In the genomic region with DNA sequence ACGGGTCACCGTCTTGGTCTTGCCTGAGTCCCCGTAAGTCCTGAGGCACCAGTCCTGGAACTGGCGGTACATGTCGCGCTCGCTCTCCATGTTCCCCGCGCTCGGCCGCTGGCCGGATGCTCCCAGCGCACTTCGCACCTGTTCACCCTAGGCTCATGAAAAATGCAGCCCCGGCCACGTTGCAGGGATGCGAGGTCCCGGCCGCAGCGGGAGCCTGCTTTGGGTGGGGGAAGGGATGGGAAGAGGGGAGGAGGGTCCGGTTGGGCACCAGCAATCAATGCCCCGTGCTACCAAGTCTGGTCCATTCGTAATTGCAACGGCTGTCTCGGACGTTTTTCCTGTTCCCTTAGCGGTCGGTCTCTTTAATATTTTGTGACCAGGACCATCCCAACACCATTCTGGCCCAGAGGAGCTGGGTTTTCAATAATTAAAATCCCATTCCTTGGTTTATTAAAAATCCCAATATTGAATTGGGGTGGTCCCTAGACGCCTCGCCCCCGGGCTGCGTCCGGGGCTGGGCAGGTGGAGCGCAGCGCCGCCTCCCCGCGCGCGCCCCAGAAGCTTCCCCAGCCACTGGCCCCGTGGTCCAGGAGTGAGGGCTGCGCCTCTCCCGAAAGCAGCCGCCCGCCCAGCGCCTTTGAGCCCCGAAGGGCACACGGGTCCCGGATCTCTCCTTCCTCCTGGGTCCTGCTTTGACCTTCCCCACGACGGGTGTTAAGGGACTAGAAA, we compare ENCODE assay signal across 9 cellular contexts. TPM values are rescaled to one million over a fixed set of nuclear protein-coding genes. Genes with fewer than 3 reads are reported as not detected.
A peak's percentile ranks its signal among the peaks of the same experiment; 100 is the strongest.
DNase-seq lines count a peak whose midpoint lies in the region; ATAC-seq and TF ChIP-seq lines count a peak whose summit lies in the region.
"Had no signal": no experiment of that assay in that cellular context is flagged by ENCODE, and none has a peak within 500 bp of the region (broad histone marks: within the 10 kb centered on the region; RNA-seq: fewer than 3 reads in every experiment).

No MANE protein-coding gene starts in this region.

- POLR2A ChIA-PET in WTC11 (lab: Charles Lee) = no interaction called here

- peak overlapping the region; percentile 44 for H3K4me3 ChIP-seq in kidney epithelial cell (ENCODE audit: low read depth, low read length)
- H3K4me3 ChIP-seq in tibial nerve = peak overlapping the region; percentile 18 to 48 (median 43)
- H3K4me3 ChIP-seq: BLaER1 had no signal

- peak overlapping the region; percentile 82 for H3K4me3 Mint-ChIP-seq in WTC11

- H3K36me3 Mint-ChIP-seq in WTC11 = no peaks in the 10 kb centered on the region

- H3K27ac Mint-ChIP-seq in WTC11 = no peak overlapping the region

- 1 to 4% methylated on average over 51 of the region's 51 CpGs for WGBS in tibial nerve, 2 donors

- peak; percentile 19 for ATAC-seq in WTC11

- H3K4me1 ChIP-seq in tibial nerve = peaks cover 0 to 37% (median 17%) of the 10 kb centered on the region in 4 donors
- H3K4me1 ChIP-seq: BLaER1 had no signal

- no peak for TF ChIP-seq POLR2A in tibial nerve (IDR thresholded peaks at IDR 0.05)

- TF ChIP-seq EP300 in tibial nerve (IDR thresholded peaks at IDR 0.05) = no peak

- DNase-seq in NCI-H524 (lab: John Stamatoyannopoulos, UW) (peak; percentile 53 to 69), NCI-H524 treated with DMSO at 0.1 percent for 48 hours (lab: John Stamatoyannopoulos, UW) (no peak), WTC11 (ENCODE audit: low spot score) (peak; percentile 59), kidney epithelial cell (ENCODE audit: low read depth) (no peak), tibial nerve (ENCODE audit: low spot score in 2 of 2) (no peak), HuH-7 (ENCODE audit: low spot score) (no peak)
- DNase-seq in activated CD4-positive, alpha-beta T cell treated with anti-CD3 and anti-CD28 coated beads, Interleukin-2, amount 50 U/mL, for 4 hours = no peak
- DNase-seq in stimulated activated naive CD4-positive, alpha-beta T cell treated with Interleukin-2 at 50 U/mL for 16 hours (lab: John Stamatoyannopoulos, UW) = no peak

- no peaks in the 10 kb centered on the region for H3K9me3 Mint-ChIP-seq in WTC11

- H3K27ac ChIP-seq in tibial nerve = no peak overlapping the region
- H3K27ac ChIP-seq: BLaER1 had no signal

- no peaks in the 10 kb centered on the region for H3K9me3 ChIP-seq in tibial nerve

- H3K27me3 ChIP-seq in kidney epithelial cell (ENCODE audit: control insufficient read depth, insufficient read depth, low read length) = peaks cover 39% of the 10 kb centered on the region
- peaks cover 0 to 65% of the 10 kb centered on the region in 2 donors for H3K27me3 ChIP-seq in tibial nerve
- H3K27me3 ChIP-seq: BLaER1 had no signal

- peaks cover 19% of the 10 kb centered on the region for H3K4me1 Mint-ChIP-seq in WTC11

- no peaks in the 10 kb centered on the region for H3K36me3 ChIP-seq in kidney epithelial cell (ENCODE audit: control insufficient read depth, insufficient read depth, low read length)
- no peaks in the 10 kb centered on the region for H3K36me3 ChIP-seq in tibial nerve
- H3K36me3 ChIP-seq: BLaER1 had no signal

- H3K27me3 Mint-ChIP-seq in WTC11 (ENCODE audit: low read depth) = peaks cover 63% of the 10 kb centered on the region

- CTCF ChIA-PET in WTC11 (lab: Charles Lee) = interaction anchor here (0.5 to 4.6 kb wide), 6 partner anchors 64 to 586 kb away, joined by 3 to 34 read pairs (median 4); no protein-coding TSS in a partner anchor

- no peak for TF ChIP-seq CTCF in WTC11 (IDR thresholded peaks at IDR 0.05)
- TF ChIP-seq CTCF in kidney epithelial cell (IDR thresholded peaks at IDR 0.05; ENCODE audit: insufficient read depth, low read length, poor library complexity, severe bottlenecking) = no peak
- no peak for TF ChIP-seq CTCF in tibial nerve (IDR thresholded peaks at IDR 0.05)

TF ChIP-seq in WTC11, 78 proteins besides CTCF, POLR2A, EP300 and RAD21 (continues in another document):
- TF ChIP-seq NFYB (CRISPR knock-in tag; conservative IDR thresholded peaks at IDR 0.05; ENCODE audit: low read depth) (no peak), ATF6 (CRISPR knock-in tag; IDR thresholded peaks at IDR 0.05) (no peak), USF2 (CRISPR knock-in tag; IDR thresholded peaks at IDR 0.05) (no peak), USF1 (CRISPR knock-in tag; IDR thresholded peaks at IDR 0.05) (no peak), CREM (CRISPR knock-in tag; IDR thresholded peaks at IDR 0.05) (peak; percentile 71; the same call in 1 of the 2 replicates), ZNF396 (CRISPR knock-in tag; IDR thresholded peaks at IDR 0.05; ENCODE audit: borderline replicate concordance) (no peak), PRRX2 (CRISPR knock-in tag; IDR thresholded peaks at IDR 0.05) (no peak), ZNF263 (CRISPR knock-in tag; IDR thresholded peaks at IDR 0.05; ENCODE audit: low read depth) (no peak), FOXJ3 (CRISPR knock-in tag; IDR thresholded peaks at IDR 0.05; ENCODE audit: borderline replicate concordance) (no peak), TEAD1 (CRISPR knock-in tag; IDR thresholded peaks at IDR 0.05) (peak; percentile 92)
- TF ChIP-seq, protein P1, sequence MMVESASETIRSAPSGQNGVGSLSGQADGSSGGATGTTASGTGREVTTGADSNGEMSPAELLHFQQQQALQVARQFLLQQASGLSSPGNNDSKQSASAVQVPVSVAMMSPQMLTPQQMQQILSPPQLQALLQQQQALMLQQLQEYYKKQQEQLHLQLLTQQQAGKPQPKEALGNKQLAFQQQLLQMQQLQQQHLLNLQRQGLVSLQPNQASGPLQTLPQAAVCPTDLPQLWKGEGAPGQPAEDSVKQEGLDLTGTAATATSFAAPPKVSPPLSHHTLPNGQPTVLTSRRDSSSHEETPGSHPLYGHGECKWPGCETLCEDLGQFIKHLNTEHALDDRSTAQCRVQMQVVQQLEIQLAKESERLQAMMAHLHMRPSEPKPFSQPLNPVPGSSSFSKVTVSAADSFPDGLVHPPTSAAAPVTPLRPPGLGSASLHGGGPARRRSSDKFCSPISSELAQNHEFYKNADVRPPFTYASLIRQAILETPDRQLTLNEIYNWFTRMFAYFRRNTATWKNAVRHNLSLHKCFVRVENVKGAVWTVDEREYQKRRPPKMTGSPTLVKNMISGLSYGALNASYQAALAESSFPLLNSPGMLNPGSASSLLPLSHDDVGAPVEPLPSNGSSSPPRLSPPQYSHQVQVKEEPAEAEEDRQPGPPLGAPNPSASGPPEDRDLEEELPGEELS (CRISPR knock-in tag; IDR thresholded peaks at IDR 0.05) = peak; percentile 95
- TF ChIP-seq, protein P2, sequence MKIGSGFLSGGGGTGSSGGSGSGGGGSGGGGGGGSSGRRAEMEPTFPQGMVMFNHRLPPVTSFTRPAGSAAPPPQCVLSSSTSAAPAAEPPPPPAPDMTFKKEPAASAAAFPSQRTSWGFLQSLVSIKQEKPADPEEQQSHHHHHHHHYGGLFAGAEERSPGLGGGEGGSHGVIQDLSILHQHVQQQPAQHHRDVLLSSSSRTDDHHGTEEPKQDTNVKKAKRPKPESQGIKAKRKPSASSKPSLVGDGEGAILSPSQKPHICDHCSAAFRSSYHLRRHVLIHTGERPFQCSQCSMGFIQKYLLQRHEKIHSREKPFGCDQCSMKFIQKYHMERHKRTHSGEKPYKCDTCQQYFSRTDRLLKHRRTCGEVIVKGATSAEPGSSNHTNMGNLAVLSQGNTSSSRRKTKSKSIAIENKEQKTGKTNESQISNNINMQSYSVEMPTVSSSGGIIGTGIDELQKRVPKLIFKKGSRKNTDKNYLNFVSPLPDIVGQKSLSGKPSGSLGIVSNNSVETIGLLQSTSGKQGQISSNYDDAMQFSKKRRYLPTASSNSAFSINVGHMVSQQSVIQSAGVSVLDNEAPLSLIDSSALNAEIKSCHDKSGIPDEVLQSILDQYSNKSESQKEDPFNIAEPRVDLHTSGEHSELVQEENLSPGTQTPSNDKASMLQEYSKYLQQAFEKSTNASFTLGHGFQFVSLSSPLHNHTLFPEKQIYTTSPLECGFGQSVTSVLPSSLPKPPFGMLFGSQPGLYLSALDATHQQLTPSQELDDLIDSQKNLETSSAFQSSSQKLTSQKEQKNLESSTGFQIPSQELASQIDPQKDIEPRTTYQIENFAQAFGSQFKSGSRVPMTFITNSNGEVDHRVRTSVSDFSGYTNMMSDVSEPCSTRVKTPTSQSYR (CRISPR knock-in tag; IDR thresholded peaks at IDR 0.05) = peak; percentile 92

RNA-seq across cellular contexts. Expression of gene NOL4, which starts 1.4 kb away (rescaled TPM):
- total RNA-seq in WTC11 (2021) = 0.57 to 1.4 TPM (median 1.2 TPM) in 3 replicates
- total RNA-seq in kidney epithelial cell = 0.42 TPM in 1 of 2 replicates, not detected in the other
- not detected for total RNA-seq in tibial nerve

Comparison
In these comparisons a context has a peak if more than half of its experiments do, and no peak if none do; other contexts are left out.
1. DNase-seq: peak in NCI-H524 (2 of 2) and WTC11 (single experiment); none in NCI-H524 treated with DMSO at 0.1 percent for 48 hours (single experiment), kidney epithelial cell (single experiment), tibial nerve (0 of 2), HuH-7 (single experiment), activated CD4-positive, alpha-beta T cell treated with anti-CD3 and anti-CD28 coated beads, Interleukin-2, amount 50 U/mL, for 4 hours (0 of 2) and stimulated activated naive CD4-positive, alpha-beta T cell treated with Interleukin-2 at 50 U/mL for 16 hours (single experiment).